ENCODE assay signal across 8 cellular contexts in genomic region chr16:86554599-86554916, GRCh38. TPM values are rescaled to one million over a fixed set of nuclear protein-coding genes. Genes with fewer than 3 reads are reported as not detected.
DNase-seq lines count a peak whose midpoint lies in the region; ATAC-seq and TF ChIP-seq lines count a peak whose summit lies in the region.

No MANE protein-coding gene starts in this region.

- no peaks in the 10 kb centered on the region for H3K4me1 ChIP-seq in aorta (ENCODE audit: control insufficient read depth in 1 of 2, insufficient read depth in 2 of 2, low read length in 2 of 2)

- CTCF ChIA-PET in MCF 10A (lab: Yijun Ruan, JAX) = interaction anchor here (0.8 kb wide), 1 partner anchor 508 kb away, joined by 4 read pairs; no protein-coding TSS in a partner anchor

- no peaks in the 10 kb centered on the region for H3K9me3 ChIP-seq in aorta (ENCODE audit: control insufficient read depth, low read length)

- peak overlapping the region; percentile 93 to 96 for H3K4me3 ChIP-seq in aorta (ENCODE audit: low read length in 2 of 2)

- ATAC-seq in Right ventricle myocardium inferior (peak; percentile 1), memory B cell (ENCODE audit: low read depth) (no peak), aorta (ENCODE audit: low FRiP score) (no peak), GM21526 (IDR thresholded peaks at IDR 0.05; ENCODE audit: low FRiP score, unreplicated experiment) (no peak), GM18907 (IDR thresholded peaks at IDR 0.05; ENCODE audit: unreplicated experiment) (no peak), GM18498 (IDR thresholded peaks at IDR 0.05; ENCODE audit: unreplicated experiment) (no peak)

- peak overlapping the region; percentile 30 to 60 for H3K27ac ChIP-seq in aorta (ENCODE audit: low read depth in 1 of 2, low read length in 2 of 2)

- no peaks in the 10 kb centered on the region for H3K9me3 Mint-ChIP-seq in MCF 10A (ENCODE audit: unreplicated experiment)
- no peaks in the 10 kb centered on the region for H3K9me3 Mint-ChIP-seq in memory B cell

- H3K36me3 Mint-ChIP-seq in MCF 10A (ENCODE audit: insufficient read depth, unreplicated experiment) = peaks cover 12% of the 10 kb centered on the region
- H3K36me3 Mint-ChIP-seq in memory B cell = peaks cover 3% of the 10 kb centered on the region

- peak overlapping the region; percentile 99 for H3K27ac Mint-ChIP-seq in MCF 10A (ENCODE audit: low read depth, unreplicated experiment)
- peak overlapping the region; percentile 99 for H3K27ac Mint-ChIP-seq in memory B cell

- H3K4me1 Mint-ChIP-seq in MCF 10A (ENCODE audit: insufficient read depth, unreplicated experiment) = no peaks in the 10 kb centered on the region
- peaks cover 10% of the 10 kb centered on the region for H3K4me1 Mint-ChIP-seq in memory B cell

- H3K36me3 ChIP-seq in aorta (ENCODE audit: control insufficient read depth in 1 of 2, insufficient read depth in 2 of 2, low read length in 1 of 2) = no peaks in the 10 kb centered on the region

- intact Hi-C loops in Right ventricle myocardium inferior (cut with DNase I) (no loop called here), cardiac septum (cut with DNase I) (no loop called here), MCF 10A (cut with micrococcal nuclease) (no loop called here), aorta (cut with DNase I) (no loop called here)

- DNase-seq in Right ventricle myocardium inferior (ENCODE audit: missing footprints) = no peak
- no peak for DNase-seq in cardiac septum (ENCODE audit: low spot score)
- no peak for DNase-seq in MCF 10A (ENCODE audit: unreplicated experiment)
- no peak for DNase-seq in memory B cell (ENCODE audit: low spot score in 2 of 2)
- no peak for DNase-seq in aorta

- TF ChIP-seq CTCF in MCF 10A (IDR thresholded peaks at IDR 0.05; ENCODE audit: unreplicated experiment) = no peak

- BruUV-seq in MCF 10A (replicated peaks; lab: Mats Ljungman, UMichigan) = no TSS peak

- no peaks in the 10 kb centered on the region for H3K27me3 Mint-ChIP-seq in MCF 10A (ENCODE audit: insufficient read depth, unreplicated experiment)
- peaks cover 1% of the 10 kb centered on the region for H3K27me3 Mint-ChIP-seq in memory B cell

- 4 to 5% methylated on average over 10 of the region's 10 CpGs for WGBS in aorta, 2 donors

- POLR2A ChIA-PET in MCF 10A (lab: Yijun Ruan, JAX) = interaction anchor here (0.7 to 1.8 kb wide), 4 partner anchors 12 to 821 kb away, joined by 3 to 8 read pairs (median 4); no protein-coding TSS in a partner anchor

- peak overlapping the region; percentile 95 for H3K4me3 Mint-ChIP-seq in MCF 10A (ENCODE audit: unreplicated experiment)
- H3K4me3 Mint-ChIP-seq in memory B cell = peak overlapping the region; percentile 90

- H3K27me3 ChIP-seq in aorta (ENCODE audit: control insufficient read depth in 1 of 2, insufficient read depth in 2 of 2, low read length in 1 of 2) = no peaks in the 10 kb centered on the region

RNA-seq across cellular contexts. Expression of gene MTHFSD, which starts 0.5 kb away (rescaled TPM):
- total RNA-seq in Right ventricle myocardium inferior = 10.0 TPM
- total RNA-seq in cardiac septum = 12.2 TPM
- total RNA-seq in MCF 10A (2022) = 30.7 and 39.1 TPM in 2 replicates
- 10 to 100 TPM; 14.0 to 23.1 TPM for total RNA-seq in aorta
- 10 to 100 TPM in 1 of 2 donors, 1 to 10 TPM in 1; 2.3 to 13.2 TPM for polyA plus RNA-seq in aorta

RNA-seq across cellular contexts. Expression of gene FOXC2, which starts 12.1 kb away (rescaled TPM):
- total RNA-seq in Right ventricle myocardium inferior (1.4 TPM), cardiac septum (2.6 TPM), MCF 10A (2022) (16.8 and 22.5 TPM in 2 replicates), aorta (10 to 100 TPM; 29.0 to 45.4 TPM)
- 10 to 100 TPM in 1 of 2 donors, 1 to 10 TPM in 1; 8.6 to 22.8 TPM for polyA plus RNA-seq in aorta

RNA-seq across cellular contexts. Expression of gene FOXL1, which starts 23.8 kb away (rescaled TPM):
- total RNA-seq in Right ventricle myocardium inferior (0.60 TPM), cardiac septum (1.2 TPM), MCF 10A (2022) (4.7 and 4.9 TPM in 2 replicates), aorta (10 to 100 TPM; 23.8 to 34.4 TPM)
- 10 to 100 TPM in 1 of 2 donors, 1 to 10 TPM in 1; 4.3 to 11.9 TPM for polyA plus RNA-seq in aorta

RNA-seq across cellular contexts. Expression of gene FOXF1, which starts 44.2 kb away (rescaled TPM):
- total RNA-seq in Right ventricle myocardium inferior = 0.05 TPM
- total RNA-seq in cardiac septum = 0.16 TPM
- total RNA-seq in MCF 10A (2022) = not detected in 2 replicates
- 1 to 10 TPM in 1 of 2 donors, under 1 TPM in 1; 0.88 to 1.8 TPM for total RNA-seq in aorta
- under 1 TPM; 0.10 to 0.13 TPM for polyA plus RNA-seq in aorta
